ENCODE assay signal across 15 cellular contexts in genomic region chr1:244866355-244866754, GRCh38.
DNase-seq lines count a peak whose midpoint lies in the region; ATAC-seq and TF ChIP-seq lines count a peak whose summit lies in the region.
"Had no signal": no experiment of that assay in that cellular context is flagged by ENCODE, and none has a peak within 500 bp of the region (broad histone marks: within the 10 kb centered on the region; RNA-seq: fewer than 3 reads in every experiment).

No MANE protein-coding gene starts in this region.

- H3K4me1 ChIP-seq in BLaER1 treated with 17β-estradiol and CSF1 and Interleukin-3, amounts not matched to agents 10 nM and 100 nM = peaks cover 16 to 26% (median 23%) of the 10 kb centered on the region in 10 experiments
- H3K4me1 ChIP-seq in DOHH2 (ENCODE audit: control insufficient read depth, low read length) (peaks cover 27% of the 10 kb centered on the region), adipocyte (ENCODE audit: control insufficient read depth, insufficient read depth, low read length) (peaks cover 17% of the 10 kb centered on the region)

- H3K27me3 ChIP-seq in BLaER1 treated with 17β-estradiol and CSF1 and Interleukin-3, amounts not matched to agents 10 nM and 100 nM = no peaks in the 10 kb centered on the region
- H3K27me3 ChIP-seq in DOHH2 (ENCODE audit: control insufficient read depth, low read length) = peaks cover 4% of the 10 kb centered on the region; the same call in 1 of the 2 replicates
- no peaks in the 10 kb centered on the region for H3K27me3 ChIP-seq in adipocyte (replicated peaks; ENCODE audit: control insufficient read depth, insufficient read depth, low read length)
- H3K27me3 ChIP-seq: BLaER1 had no signal

- no peak for TF ChIP-seq CTCF in DOHH2 (IDR thresholded peaks at IDR 0.05; ENCODE audit: low read depth, low read length, poor library complexity, severe bottlenecking)
- TF ChIP-seq CTCF in nephron (IDR thresholded peaks at IDR 0.05; ENCODE audit: unreplicated experiment in 3 of 3) = no peak

- peaks cover 12% of the 10 kb centered on the region for H3K36me3 Mint-ChIP-seq in nephron (ENCODE audit: low read depth)

- H3K9me2 ChIP-seq in DOHH2 (replicated peaks; ENCODE audit: control insufficient read depth, low read length) = no peaks in the 10 kb centered on the region

- H3K9me3 ChIP-seq in BLaER1 treated with 17β-estradiol and CSF1 and Interleukin-3, amounts not matched to agents 10 nM and 100 nM (replicated peaks in 1 of 11) = no peaks in the 10 kb centered on the region
- H3K9me3 ChIP-seq in DOHH2 (ENCODE audit: control insufficient read depth, insufficient read depth, low read length) (no peaks in the 10 kb centered on the region), adipocyte (ENCODE audit: control insufficient read depth, low read length) (no peaks in the 10 kb centered on the region)
- H3K9me3 ChIP-seq: BLaER1, HAP-1 had no signal

- H3K4me3 Mint-ChIP-seq in nephron = peak overlapping the region in 1 of 3 experiments; percentile 22
- H3K4me3 Mint-ChIP-seq: stimulated activated naive B cell treated with anti-CD40 and anti-IgM and Interleukin-4, amounts not matched to agents 10 μg/mL and 1 μg/mL and 100 μg/mL, for 72 hours had no signal

- H3K27ac ChIP-seq in BLaER1 treated with 17β-estradiol and CSF1 and Interleukin-3, amounts not matched to agents 10 nM and 100 nM = peak overlapping the region in 6 of 11 experiments; percentile 27 to 100 (median 100); a peak in 9 of 22 replicates
- no peak overlapping the region for H3K27ac ChIP-seq in DOHH2 (ENCODE audit: low read depth, low read length)

- peak overlapping the region in 1 of 11 experiments; percentile 100; a peak in 1 of 22 replicates for H3K9ac ChIP-seq in BLaER1 treated with 17β-estradiol and CSF1 and Interleukin-3, amounts not matched to agents 10 nM and 100 nM
- H3K9ac ChIP-seq in adipocyte (ENCODE audit: low read length) = peak overlapping the region; percentile 100
- H3K9ac ChIP-seq: BLaER1 had no signal

- peak overlapping the region; percentile 99 for H3K27ac Mint-ChIP-seq in nephron
- H3K27ac Mint-ChIP-seq: stimulated activated naive B cell treated with anti-CD40 and anti-IgM and Interleukin-4, amounts not matched to agents 10 μg/mL and 1 μg/mL and 100 μg/mL, for 72 hours had no signal

- peaks cover 13% of the 10 kb centered on the region for H3F3A ChIP-seq in DOHH2 (ENCODE audit: control insufficient read depth, insufficient read depth)

- peak overlapping the region in 9 of 11 experiments; percentile 7 to 94 (median 84); a peak in 9 of 22 replicates for H3K4me2 ChIP-seq in BLaER1 treated with 17β-estradiol and CSF1 and Interleukin-3, amounts not matched to agents 10 nM and 100 nM
- peak overlapping the region; percentile 67 for H3K4me2 ChIP-seq in DOHH2 (ENCODE audit: low read length)

- peaks cover 14 to 23% (median 15%) of the 10 kb centered on the region in 11 experiments for H4K20me1 ChIP-seq in BLaER1 treated with 17β-estradiol and CSF1 and Interleukin-3, amounts not matched to agents 10 nM and 100 nM
- peaks cover 14% of the 10 kb centered on the region for H4K20me1 ChIP-seq in DOHH2 (ENCODE audit: control insufficient read depth, insufficient read depth, low read depth, low read length)

- no peak overlapping the region for H3K4me3 ChIP-seq in BLaER1 treated with 17β-estradiol and CSF1 and Interleukin-3, amounts not matched to agents 10 nM and 100 nM
- H3K4me3 ChIP-seq in DOHH2 (ENCODE audit: low read length) (peak overlapping the region; percentile 99; the same call in 1 of the 2 replicates), adipocyte (ENCODE audit: low read length) (no peak overlapping the region)
- H3K4me3 ChIP-seq: BLaER1, HAP-1 had no signal

- H3K4me1 Mint-ChIP-seq in nephron = peaks cover 32% of the 10 kb centered on the region

- DNase-seq in adipocyte (ENCODE audit: low read depth) (no peak), NCI-H2081 (lab: John Stamatoyannopoulos, UW) (no peak), cerebellar cortex (ENCODE audit: low spot score) (no peak)
- DNase-seq: activated naive CD4-positive, alpha-beta T cell treated with Interleukin-2 at 50 U/mL for 16 hours; NCI-H1092; stimulated activated CD4-positive, alpha-beta T cell treated with anti-CD3 and anti-CD28 coated beads, Interleukin-4, amount 100 ng/mL, for 1 hour; stimulated activated naive B cell treated with anti-CD40 and anti-IgM and Interleukin-4, amounts not matched to agents 10 μg/mL and 1 μg/mL and 100 μg/mL, for 72 hours; T1000 had no signal

- H3K36me3 ChIP-seq in BLaER1 treated with 17β-estradiol and CSF1 and Interleukin-3, amounts not matched to agents 10 nM and 100 nM = peaks cover 11 to 15% (median 14%) of the 10 kb centered on the region in 11 experiments; a peak in 21 of 22 replicates
- H3K36me3 ChIP-seq in DOHH2 (ENCODE audit: control insufficient read depth, low read length) (peaks cover 27% of the 10 kb centered on the region), adipocyte (ENCODE audit: control insufficient read depth, insufficient read depth, low read length, severe bottlenecking) (no peaks in the 10 kb centered on the region)

- no peaks in the 10 kb centered on the region for H3K27me3 Mint-ChIP-seq in nephron (ENCODE audit: low read depth)
- H3K27me3 Mint-ChIP-seq: stimulated activated naive B cell treated with anti-CD40 and anti-IgM and Interleukin-4, amounts not matched to agents 10 μg/mL and 1 μg/mL and 100 μg/mL, for 72 hours had no signal

- ATAC-seq in GM21723 (IDR thresholded peaks at IDR 0.05; ENCODE audit: unreplicated experiment) (no peak), HG02623 (IDR thresholded peaks at IDR 0.05; ENCODE audit: unreplicated experiment) (no peak)
- ATAC-seq: stimulated activated naive B cell treated with anti-CD40 and anti-IgM and Interleukin-4, amounts not matched to agents 10 μg/mL and 1 μg/mL and 100 μg/mL, for 72 hours had no signal

- H3K79me2 ChIP-seq in DOHH2 (ENCODE audit: control insufficient read depth, low read length) = peaks cover 45% of the 10 kb centered on the region

- no peaks in the 10 kb centered on the region for H3K9me3 Mint-ChIP-seq in nephron
- H3K9me3 Mint-ChIP-seq: stimulated activated naive B cell treated with anti-CD40 and anti-IgM and Interleukin-4, amounts not matched to agents 10 μg/mL and 1 μg/mL and 100 μg/mL, for 72 hours had no signal
